Comparison of ENCODE assay signal across 14 cellular contexts in genomic region chr1:84888753-84889152, GRCh38. TPM values are rescaled to one million over a fixed set of nuclear protein-coding genes. Genes with fewer than 3 reads are reported as not detected.
DNase-seq lines count a peak whose midpoint lies in the region; ATAC-seq and TF ChIP-seq lines count a peak whose summit lies in the region.
"Had no signal": no experiment of that assay in that cellular context is flagged by ENCODE, and none has a peak within 500 bp of the region (broad histone marks: within the 10 kb centered on the region; RNA-seq: fewer than 3 reads in every experiment).

No MANE protein-coding gene starts in this region.

- intact Hi-C loops in upper lobe of right lung (cut with DNase I), result no loop called here
- intact Hi-C loops in A673 (cut with micrococcal nuclease; ENCODE audit: unreplicated experiment), result no loop called here

- peaks cover 25% of the 10 kb centered on the region for H3K27me3 ChIP-seq in upper lobe of right lung
- H3K27me3 ChIP-seq in A673 (replicated peaks; ENCODE audit: insufficient read depth, low read depth, low read length, poor library complexity), result peaks cover 37% of the 10 kb centered on the region

- no peak overlapping the region for H3K4me3 ChIP-seq in upper lobe of right lung
- no peak overlapping the region for H3K4me3 ChIP-seq in A673 (ENCODE audit: low read depth, low read length, poor library complexity, severe bottlenecking)
- H3K4me3 ChIP-seq: smooth muscle cell had no signal

- peaks cover 4% of the 10 kb centered on the region for H3K4me1 ChIP-seq in upper lobe of right lung
- no peaks in the 10 kb centered on the region for H3K4me1 ChIP-seq in A673 (ENCODE audit: insufficient read depth, low read length, poor library complexity, severe bottlenecking)

- H3K9me3 ChIP-seq in upper lobe of right lung (no peaks in the 10 kb centered on the region), A673 (ENCODE audit: low read depth, low read length, poor library complexity, severe bottlenecking) (no peaks in the 10 kb centered on the region)

- ATAC-seq in esophagus mucosa (peak; percentile 93), upper lobe of right lung (peak; percentile 5), GM21528 (IDR thresholded peaks at IDR 0.05; ENCODE audit: low FRiP score, unreplicated experiment) (no peak)

- H3K36me3 ChIP-seq in upper lobe of right lung, result no peaks in the 10 kb centered on the region
- H3K36me3 ChIP-seq in A673 (ENCODE audit: insufficient read depth, low read length, poor library complexity, severe bottlenecking), result no peaks in the 10 kb centered on the region

- CTCF ChIA-PET in A673 (lab: Charles Lee), result no interaction called here

- peak; percentile 18 for DNase-seq in stimulated activated CD4-positive, alpha-beta T cell treated with anti-CD3 and anti-CD28 coated beads, Interleukin-1b, Interleukin-23, amount 100 ng/mL, for 48 hours
- DNase-seq in stimulated activated CD4-positive, alpha-beta T cell treated with anti-CD3 and anti-CD28 coated beads, Interleukin-12 subunit alpha, Interleukin-12 subunit beta, amount 100 ng/mL, for 4 hours, result no peak
- DNase-seq in activated CD4-positive, alpha-beta T cell treated with anti-CD3 and anti-CD28 coated beads for 4 hours, result peak; percentile 37 to 47
- DNase-seq in upper lobe of right lung, result no peak
- no peak for DNase-seq in A673 (ENCODE audit: low spot score)
- DNase-seq in DMS79 (lab: John Stamatoyannopoulos, UW), result no peak
- DNase-seq: activated CD4-positive, CD25-positive, alpha-beta regulatory T cell treated with anti-CD3 and anti-CD28 coated beads, Interleukin-2, amount 50 U/mL, for 72 hours; caudate nucleus; DMS 273 treated with DMSO at 0.1 percent for 48 hours; effector CD8-positive, alpha-beta T cell; NCI-H1048 had no signal

- POLR2A ChIA-PET in A673 (lab: Charles Lee; ENCODE audit: low non-redundant PET), result no interaction called here

- TF ChIP-seq CTCF in upper lobe of right lung (IDR thresholded peaks at IDR 0.05), result no peak
- TF ChIP-seq CTCF in A673 (conservative IDR thresholded peaks at IDR 0.05; ENCODE audit: low read depth, low read length), result no peak

- H3K27ac ChIP-seq in upper lobe of right lung (no peak overlapping the region), A673 (ENCODE audit: low read depth, low read length, poor library complexity, severe bottlenecking) (no peak overlapping the region)

- no TSS peak for BruUV-seq in A673 (replicated peaks; lab: Mats Ljungman, UMichigan)

RNA-seq across cellular contexts. Expression of gene LPAR3, which starts 4.3 kb away (rescaled TPM):
- total RNA-seq in esophagus mucosa (20.6 TPM), upper lobe of right lung (3.6 TPM), A673 (2021) (0.13 TPM in 1 of 2 replicates, not detected in the other)

Comparison
In these comparisons a context has a peak if more than half of its experiments do, and no peak if none do; other contexts are left out.
1. DNase-seq: peak in stimulated activated CD4-positive, alpha-beta T cell treated with anti-CD3 and anti-CD28 coated beads, Interleukin-1b, Interleukin-23, amount 100 ng/mL, for 48 hours (single experiment) and activated CD4-positive, alpha-beta T cell treated with anti-CD3 and anti-CD28 coated beads for 4 hours (2 of 2); none in stimulated activated CD4-positive, alpha-beta T cell treated with anti-CD3 and anti-CD28 coated beads, Interleukin-12 subunit alpha, Interleukin-12 subunit beta, amount 100 ng/mL, for 4 hours (single experiment), upper lobe of right lung (single experiment), A673 (single experiment) and DMS79 (single experiment).